In the genomic region with DNA sequence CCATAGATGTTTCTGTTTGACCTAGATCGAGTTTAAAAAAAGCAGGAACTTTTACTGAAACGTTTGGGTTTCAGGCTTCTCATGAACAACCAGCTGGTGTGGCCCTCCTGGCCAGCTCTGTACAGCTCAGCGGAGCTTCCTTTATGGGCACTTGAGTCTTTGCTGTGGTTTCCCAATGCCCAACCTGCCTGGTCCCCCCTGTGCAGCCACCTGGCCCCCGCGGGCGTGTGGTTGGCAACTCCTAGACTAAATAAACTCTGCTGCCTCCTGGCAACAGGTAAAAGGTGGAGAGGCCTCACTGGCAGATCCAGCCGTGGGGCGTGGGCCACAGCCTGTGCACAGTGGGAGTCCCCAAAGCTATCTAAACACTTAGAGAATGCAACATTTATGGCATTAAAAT, we compare ENCODE assay signal across 1 cellular context.
TF ChIP-seq lines count a peak whose summit lies in the region.

No MANE protein-coding gene starts in this region.

TF ChIP-seq in HepG2, 621 proteins besides CTCF, POLR2A, EP300 and RAD21 (continued from another document):
- TF ChIP-seq, protein P1, sequence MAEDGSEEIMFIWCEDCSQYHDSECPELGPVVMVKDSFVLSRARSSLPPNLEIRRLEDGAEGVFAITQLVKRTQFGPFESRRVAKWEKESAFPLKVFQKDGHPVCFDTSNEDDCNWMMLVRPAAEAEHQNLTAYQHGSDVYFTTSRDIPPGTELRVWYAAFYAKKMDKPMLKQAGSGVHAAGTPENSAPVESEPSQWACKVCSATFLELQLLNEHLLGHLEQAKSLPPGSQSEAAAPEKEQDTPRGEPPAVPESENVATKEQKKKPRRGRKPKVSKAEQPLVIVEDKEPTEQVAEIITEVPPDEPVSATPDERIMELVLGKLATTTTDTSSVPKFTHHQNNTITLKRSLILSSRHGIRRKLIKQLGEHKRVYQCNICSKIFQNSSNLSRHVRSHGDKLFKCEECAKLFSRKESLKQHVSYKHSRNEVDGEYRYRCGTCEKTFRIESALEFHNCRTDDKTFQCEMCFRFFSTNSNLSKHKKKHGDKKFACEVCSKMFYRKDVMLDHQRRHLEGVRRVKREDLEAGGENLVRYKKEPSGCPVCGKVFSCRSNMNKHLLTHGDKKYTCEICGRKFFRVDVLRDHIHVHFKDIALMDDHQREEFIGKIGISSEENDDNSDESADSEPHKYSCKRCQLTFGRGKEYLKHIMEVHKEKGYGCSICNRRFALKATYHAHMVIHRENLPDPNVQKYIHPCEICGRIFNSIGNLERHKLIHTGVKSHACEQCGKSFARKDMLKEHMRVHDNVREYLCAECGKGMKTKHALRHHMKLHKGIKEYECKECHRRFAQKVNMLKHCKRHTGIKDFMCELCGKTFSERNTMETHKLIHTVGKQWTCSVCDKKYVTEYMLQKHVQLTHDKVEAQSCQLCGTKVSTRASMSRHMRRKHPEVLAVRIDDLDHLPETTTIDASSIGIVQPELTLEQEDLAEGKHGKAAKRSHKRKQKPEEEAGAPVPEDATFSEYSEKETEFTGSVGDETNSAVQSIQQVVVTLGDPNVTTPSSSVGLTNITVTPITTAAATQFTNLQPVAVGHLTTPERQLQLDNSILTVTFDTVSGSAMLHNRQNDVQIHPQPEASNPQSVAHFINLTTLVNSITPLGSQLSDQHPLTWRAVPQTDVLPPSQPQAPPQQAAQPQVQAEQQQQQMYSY (CRISPR knock-in tag; IDR thresholded peaks at IDR 0.05): peak; percentile 76
- 0 out of 2 replicates have a peak, but pooled peaks have one; percentile 35 for TF ChIP-seq KDM5B (CRISPR knock-in tag; IDR thresholded peaks at IDR 0.05; ENCODE audit: borderline replicate concordance)
- TF ChIP-seq, protein P2, sequence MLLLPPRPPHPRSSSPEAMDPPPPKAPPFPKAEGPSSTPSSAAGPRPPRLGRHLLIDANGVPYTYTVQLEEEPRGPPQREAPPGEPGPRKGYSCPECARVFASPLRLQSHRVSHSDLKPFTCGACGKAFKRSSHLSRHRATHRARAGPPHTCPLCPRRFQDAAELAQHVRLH (CRISPR knock-in tag; IDR thresholded peaks at IDR 0.05; ENCODE audit: borderline replicate concordance, low read depth): no peak
- TF ChIP-seq, protein P3, sequence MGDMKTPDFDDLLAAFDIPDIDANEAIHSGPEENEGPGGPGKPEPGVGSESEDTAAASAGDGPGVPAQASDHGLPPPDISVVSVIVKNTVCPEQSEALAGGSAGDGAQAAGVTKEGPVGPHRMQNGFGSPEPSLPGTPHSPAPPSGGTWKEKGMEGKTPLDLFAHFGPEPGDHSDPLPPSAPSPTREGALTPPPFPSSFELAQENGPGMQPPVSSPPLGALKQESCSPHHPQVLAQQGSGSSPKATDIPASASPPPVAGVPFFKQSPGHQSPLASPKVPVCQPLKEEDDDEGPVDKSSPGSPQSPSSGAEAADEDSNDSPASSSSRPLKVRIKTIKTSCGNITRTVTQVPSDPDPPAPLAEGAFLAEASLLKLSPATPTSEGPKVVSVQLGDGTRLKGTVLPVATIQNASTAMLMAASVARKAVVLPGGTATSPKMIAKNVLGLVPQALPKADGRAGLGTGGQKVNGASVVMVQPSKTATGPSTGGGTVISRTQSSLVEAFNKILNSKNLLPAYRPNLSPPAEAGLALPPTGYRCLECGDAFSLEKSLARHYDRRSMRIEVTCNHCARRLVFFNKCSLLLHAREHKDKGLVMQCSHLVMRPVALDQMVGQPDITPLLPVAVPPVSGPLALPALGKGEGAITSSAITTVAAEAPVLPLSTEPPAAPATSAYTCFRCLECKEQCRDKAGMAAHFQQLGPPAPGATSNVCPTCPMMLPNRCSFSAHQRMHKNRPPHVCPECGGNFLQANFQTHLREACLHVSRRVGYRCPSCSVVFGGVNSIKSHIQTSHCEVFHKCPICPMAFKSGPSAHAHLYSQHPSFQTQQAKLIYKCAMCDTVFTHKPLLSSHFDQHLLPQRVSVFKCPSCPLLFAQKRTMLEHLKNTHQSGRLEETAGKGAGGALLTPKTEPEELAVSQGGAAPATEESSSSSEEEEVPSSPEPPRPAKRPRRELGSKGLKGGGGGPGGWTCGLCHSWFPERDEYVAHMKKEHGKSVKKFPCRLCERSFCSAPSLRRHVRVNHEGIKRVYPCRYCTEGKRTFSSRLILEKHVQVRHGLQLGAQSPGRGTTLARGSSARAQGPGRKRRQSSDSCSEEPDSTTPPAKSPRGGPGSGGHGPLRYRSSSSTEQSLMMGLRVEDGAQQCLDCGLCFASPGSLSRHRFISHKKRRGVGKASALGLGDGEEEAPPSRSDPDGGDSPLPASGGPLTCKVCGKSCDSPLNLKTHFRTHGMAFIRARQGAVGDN (CRISPR knock-in tag; IDR thresholded peaks at IDR 0.05): peak; percentile 35; the same call in 1 of the 2 replicates
- TF ChIP-seq ZNF367 (CRISPR knock-in tag; IDR thresholded peaks at IDR 0.05; ENCODE audit: borderline replicate concordance): no peak
